In the genomic region with DNA sequence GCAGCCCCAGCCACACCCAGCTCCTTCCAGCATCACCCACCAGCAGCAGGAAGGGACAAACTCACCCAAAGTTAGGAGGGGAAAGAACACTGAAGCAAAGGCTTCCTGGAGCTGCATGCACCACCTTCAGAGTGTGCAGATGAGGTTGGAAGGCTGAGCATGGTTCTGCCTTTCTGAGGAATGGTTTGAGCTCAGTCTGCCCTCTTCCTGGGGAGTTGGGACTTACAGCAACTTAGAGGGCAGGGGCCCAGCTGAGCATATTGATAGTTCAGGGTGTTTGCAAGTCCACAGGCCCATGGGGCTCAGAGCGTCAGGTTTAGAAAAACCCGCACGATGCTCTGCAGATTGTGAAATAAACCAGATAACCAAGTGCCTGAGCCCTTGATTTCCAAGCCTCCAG, we compare ENCODE assay signal across 15 cellular contexts. TPM values are rescaled to one million over a fixed set of nuclear protein-coding genes. Genes with fewer than 3 reads are reported as not detected.
"Had no signal": no experiment of that assay in that cellular context is flagged by ENCODE, and none has a peak within 500 bp of the region (broad histone marks: within the 10 kb centered on the region; RNA-seq: fewer than 3 reads in every experiment).

No MANE protein-coding gene starts in this region.

RNA-seq across cellular contexts. Expression of a gene that starts 3.8 kb away (rescaled TPM):
- total RNA-seq: activated B cell treated with CpG ODN at 0.5 μM for 24 hours; activated CD4-positive, alpha-beta memory T cell treated with anti-CD3 and anti-CD28 coated beads for 36 hours; activated CD4-positive, alpha-beta T cell treated with anti-CD3 and anti-CD28 coated beads, Interleukin-2, amount 10 ng/mL, durations not matched to agents 24 days and 14 days; activated CD8-positive, alpha-beta memory T cell treated with anti-CD3 and anti-CD28 coated beads for 36 hours; activated CD8-positive, alpha-beta T cell treated with anti-CD3 and anti-CD28 coated beads for 36 hours; ascending aorta; T-helper 17 cell had no signal

RNA-seq across cellular contexts. Expression of a gene that starts 11.4 kb away (rescaled TPM):
- total RNA-seq: activated CD4-positive, alpha-beta memory T cell treated with anti-CD3 and anti-CD28 coated beads for 36 hours; activated CD4-positive, alpha-beta T cell treated with anti-CD3 and anti-CD28 coated beads, Interleukin-2, amount 10 ng/mL, durations not matched to agents 24 days and 14 days; activated CD8-positive, alpha-beta memory T cell treated with anti-CD3 and anti-CD28 coated beads for 36 hours; activated CD8-positive, alpha-beta T cell treated with anti-CD3 and anti-CD28 coated beads for 36 hours; activated naive CD8-positive, alpha-beta T cell treated with anti-CD3 and anti-CD28 coated beads, Interleukin-2, amount 10 ng/mL, durations not matched to agents 7 days and 5 days; activated T-helper 2 cell treated with anti-CD3 and anti-CD28 coated beads, Interferon-gamma antibody, Interleukin-2, Interleukin-4, amounts not matched to agents 10 μg/mL and 5 μg/mL and 100 μg/mL, durations not matched to agents 14 hours and 24 hours and 36 hours; ascending aorta; bronchial epithelial cell; cardiac muscle cell; chondrocyte; T-helper 1 cell treated with Interleukin-12 subunit alpha and Interleukin-12 subunit beta and Interleukin-4 antibody, amounts not matched to agents 30 ng/mL and 1 ng/mL, for 36 hours; T-helper 17 cell; T-helper 2 cell treated with Interferon-gamma antibody and Interleukin-4, amounts not matched to agents 100 ng/mL and 5 ng/mL, for 36 hours had no signal
- polyA plus RNA-seq: adipose tissue, cardiac muscle cell had no signal
